Comparison of ENCODE assay signal across 31 cellular contexts in the genomic region with DNA sequence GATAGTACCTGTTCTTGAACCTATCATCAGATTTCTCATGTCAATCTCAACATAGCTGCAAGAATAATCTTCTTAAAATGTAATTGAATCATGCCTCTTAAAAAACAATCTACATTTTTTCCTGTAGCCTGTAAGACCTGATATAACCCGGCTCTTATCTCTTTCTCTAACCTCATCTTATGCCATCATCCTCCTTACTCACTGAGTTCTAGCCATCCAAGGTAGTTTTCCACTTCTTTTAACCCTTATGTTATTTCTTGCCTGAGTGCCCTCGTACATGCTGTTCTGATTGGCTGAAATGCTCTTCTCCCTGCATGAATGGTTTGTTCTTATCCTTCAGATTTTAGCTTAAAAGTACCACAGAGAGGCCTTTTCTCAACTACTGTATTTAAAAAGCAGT.
"Had no signal": no experiment of that assay in that cellular context is flagged by ENCODE, and none has a peak within 500 bp of the region (broad histone marks: within the 10 kb centered on the region; RNA-seq: fewer than 3 reads in every experiment).

No MANE protein-coding gene starts in this region.

- H3K27me3 Mint-ChIP-seq: activated CD4-positive, alpha-beta memory T cell treated with anti-CD3 and anti-CD28 coated beads for 36 hours; activated CD4-positive, alpha-beta T cell treated with anti-CD3 and anti-CD28 coated beads, Interleukin-2, amount 10 ng/mL, durations not matched to agents 24 days and 14 days; activated naive CD4-positive, alpha-beta T cell treated with anti-CD3 and anti-CD28 coated beads, Interleukin-2, amount 10 ng/mL, durations not matched to agents 7 days and 5 days; activated naive CD8-positive, alpha-beta T cell treated with anti-CD3 and anti-CD28 coated beads, Interleukin-2, amount 10 ng/mL, durations not matched to agents 7 days and 5 days; effector memory CD8-positive, alpha-beta T cell; stimulated activated memory B cell treated with anti-CD40 and anti-IgM and Interleukin-4, amounts not matched to agents 10 μg/mL and 1 μg/mL and 100 μg/mL, for 72 hours; stimulated activated naive CD8-positive, alpha-beta T cell treated with anti-CD3 and anti-CD28 coated beads, Interleukin-15, amount 100 ng/mL, for 72 hours had no signal

- H3K4me3 ChIP-seq: gastroesophageal sphincter, ovary, right atrium auricular region, smooth muscle cell, upper lobe of left lung, vagina had no signal

- H3K27ac ChIP-seq: brain microvascular endothelial cell, gastroesophageal sphincter, neutrophil, ovary, right atrium auricular region, vagina had no signal

- DNase-seq: activated CD4-positive, alpha-beta memory T cell treated with anti-CD3 and anti-CD28 coated beads for 36 hours; activated CD4-positive, alpha-beta T cell treated with anti-CD3 and anti-CD28 coated beads, Interleukin-2, amount 10 ng/mL, durations not matched to agents 24 days and 14 days; activated CD4-positive, CD25-positive, alpha-beta regulatory T cell treated with anti-CD3 and anti-CD28 coated beads, Interleukin-2, amount 50 U/mL, for 72 hours; activated CD8-positive, alpha-beta memory T cell treated with anti-CD3 and anti-CD28 coated beads, Interleukin-2, amount 50 U/mL, for 4 hours; activated gamma-delta T cell; activated naive CD4-positive, alpha-beta T cell treated with anti-CD3 and anti-CD28 coated beads, Interleukin-2, amount 10 ng/mL, durations not matched to agents 7 days and 5 days; activated naive CD8-positive, alpha-beta T cell treated with anti-CD3 and anti-CD28 coated beads, Interleukin-2, amount 10 ng/mL, durations not matched to agents 7 days and 5 days; activated T-cell treated with anti-CD3 and anti-CD28 coated beads, Interleukin-2, amount 50 U/mL, for 1 hour; amniotic stem cell; brain microvascular endothelial cell; cortex of kidney; effector memory CD8-positive, alpha-beta T cell; hippocampal formation; left cardiac atrium; mammary epithelial cell; ovary; stimulated activated CD4-positive, alpha-beta T cell treated with anti-CD3 and anti-CD28 coated beads, Interleukin-1b, Interleukin-23, amount 100 ng/mL, for 48 hours; stimulated activated CD4-positive, alpha-beta T cell treated with anti-CD3 and anti-CD28 coated beads, Interleukin-4, amount 100 ng/mL, for 4 hours; stimulated activated CD8-positive, alpha-beta memory T cell treated with anti-CD3 and anti-CD28 coated beads, Interleukin-4, amount 100 ng/mL, for 48 hours; stimulated activated naive CD8-positive, alpha-beta T cell treated with anti-CD3 and anti-CD28 coated beads, Interleukin-15, amount 100 ng/mL, for 72 hours; substantia nigra; T1000; upper lobe of left lung had no signal

- H3K4me1 ChIP-seq: right atrium auricular region, vagina had no signal

- H3K27ac Mint-ChIP-seq: activated CD4-positive, alpha-beta memory T cell treated with anti-CD3 and anti-CD28 coated beads for 36 hours; activated CD4-positive, alpha-beta T cell treated with anti-CD3 and anti-CD28 coated beads, Interleukin-2, amount 10 ng/mL, durations not matched to agents 24 days and 14 days; activated naive CD4-positive, alpha-beta T cell treated with anti-CD3 and anti-CD28 coated beads, Interleukin-2, amount 10 ng/mL, durations not matched to agents 7 days and 5 days; activated naive CD8-positive, alpha-beta T cell treated with anti-CD3 and anti-CD28 coated beads, Interleukin-2, amount 10 ng/mL, durations not matched to agents 7 days and 5 days; activated T-helper 1 cell treated with anti-CD3 and anti-CD28 coated beads, Interleukin-12 subunit alpha, Interleukin-12 subunit beta, Interleukin-2, Interleukin-4 antibody, amounts not matched to agents 30 ng/mL and 10 ng/mL and 1 ng/mL, durations not matched to agents 14 hours and 24 hours and 36 hours; nephron; stimulated activated memory B cell treated with anti-CD40 and anti-IgM and Interleukin-4, amounts not matched to agents 10 μg/mL and 1 μg/mL and 100 μg/mL, for 72 hours; stimulated activated naive CD8-positive, alpha-beta T cell treated with anti-CD3 and anti-CD28 coated beads, Interleukin-15, amount 100 ng/mL, for 72 hours had no signal

- H3K4me1 Mint-ChIP-seq: activated naive CD4-positive, alpha-beta T cell treated with anti-CD3 and anti-CD28 coated beads, Interleukin-2, amount 10 ng/mL, durations not matched to agents 7 days and 5 days; activated naive CD8-positive, alpha-beta T cell treated with anti-CD3 and anti-CD28 coated beads, Interleukin-2, amount 10 ng/mL, durations not matched to agents 7 days and 5 days; stimulated activated memory B cell treated with anti-CD40 and anti-IgM and Interleukin-4, amounts not matched to agents 10 μg/mL and 1 μg/mL and 100 μg/mL, for 72 hours; stimulated activated naive CD8-positive, alpha-beta T cell treated with anti-CD3 and anti-CD28 coated beads, Interleukin-15, amount 100 ng/mL, for 72 hours had no signal

- ATAC-seq: effector memory CD8-positive, alpha-beta T cell; gastroesophageal sphincter; stimulated activated memory B cell treated with anti-CD40 and anti-IgM and Interleukin-4, amounts not matched to agents 10 μg/mL and 1 μg/mL and 100 μg/mL, for 72 hours; stimulated activated naive CD8-positive, alpha-beta T cell treated with anti-CD3 and anti-CD28 coated beads, Interleukin-15, amount 100 ng/mL, for 72 hours had no signal

- H3K4me3 Mint-ChIP-seq: activated CD4-positive, alpha-beta memory T cell treated with anti-CD3 and anti-CD28 coated beads for 36 hours; activated CD4-positive, alpha-beta T cell treated with anti-CD3 and anti-CD28 coated beads, Interleukin-2, amount 10 ng/mL, durations not matched to agents 24 days and 14 days; activated naive CD4-positive, alpha-beta T cell treated with anti-CD3 and anti-CD28 coated beads, Interleukin-2, amount 10 ng/mL, durations not matched to agents 7 days and 5 days; activated naive CD8-positive, alpha-beta T cell treated with anti-CD3 and anti-CD28 coated beads, Interleukin-2, amount 10 ng/mL, durations not matched to agents 7 days and 5 days; activated T-helper 1 cell treated with anti-CD3 and anti-CD28 coated beads, Interleukin-12 subunit alpha, Interleukin-12 subunit beta, Interleukin-2, Interleukin-4 antibody, amounts not matched to agents 30 ng/mL and 10 ng/mL and 1 ng/mL, durations not matched to agents 14 hours and 24 hours and 36 hours; effector memory CD8-positive, alpha-beta T cell; nephron; stimulated activated memory B cell treated with anti-CD40 and anti-IgM and Interleukin-4, amounts not matched to agents 10 μg/mL and 1 μg/mL and 100 μg/mL, for 72 hours; stimulated activated naive CD8-positive, alpha-beta T cell treated with anti-CD3 and anti-CD28 coated beads, Interleukin-15, amount 100 ng/mL, for 72 hours had no signal

- H3K9me3 ChIP-seq: gastroesophageal sphincter, neutrophil, ovary, right atrium auricular region, upper lobe of left lung, vagina had no signal

- H3K36me3 ChIP-seq: ovary had no signal

- H3K27me3 ChIP-seq: brain microvascular endothelial cell, gastroesophageal sphincter, neutrophil, ovary, right atrium auricular region, upper lobe of left lung, vagina had no signal

- H3K9me3 Mint-ChIP-seq: activated CD4-positive, alpha-beta memory T cell treated with anti-CD3 and anti-CD28 coated beads for 36 hours; activated CD4-positive, alpha-beta T cell treated with anti-CD3 and anti-CD28 coated beads, Interleukin-2, amount 10 ng/mL, durations not matched to agents 24 days and 14 days; activated naive CD4-positive, alpha-beta T cell treated with anti-CD3 and anti-CD28 coated beads, Interleukin-2, amount 10 ng/mL, durations not matched to agents 7 days and 5 days; activated naive CD8-positive, alpha-beta T cell treated with anti-CD3 and anti-CD28 coated beads, Interleukin-2, amount 10 ng/mL, durations not matched to agents 7 days and 5 days; activated T-helper 1 cell treated with anti-CD3 and anti-CD28 coated beads, Interleukin-12 subunit alpha, Interleukin-12 subunit beta, Interleukin-2, Interleukin-4 antibody, amounts not matched to agents 30 ng/mL and 10 ng/mL and 1 ng/mL, durations not matched to agents 14 hours and 24 hours and 36 hours; effector memory CD8-positive, alpha-beta T cell; nephron; stimulated activated memory B cell treated with anti-CD40 and anti-IgM and Interleukin-4, amounts not matched to agents 10 μg/mL and 1 μg/mL and 100 μg/mL, for 72 hours; stimulated activated naive CD8-positive, alpha-beta T cell treated with anti-CD3 and anti-CD28 coated beads, Interleukin-15, amount 100 ng/mL, for 72 hours had no signal
